Comparison of ENCODE assay signal across 8 cellular contexts in the genomic region with DNA sequence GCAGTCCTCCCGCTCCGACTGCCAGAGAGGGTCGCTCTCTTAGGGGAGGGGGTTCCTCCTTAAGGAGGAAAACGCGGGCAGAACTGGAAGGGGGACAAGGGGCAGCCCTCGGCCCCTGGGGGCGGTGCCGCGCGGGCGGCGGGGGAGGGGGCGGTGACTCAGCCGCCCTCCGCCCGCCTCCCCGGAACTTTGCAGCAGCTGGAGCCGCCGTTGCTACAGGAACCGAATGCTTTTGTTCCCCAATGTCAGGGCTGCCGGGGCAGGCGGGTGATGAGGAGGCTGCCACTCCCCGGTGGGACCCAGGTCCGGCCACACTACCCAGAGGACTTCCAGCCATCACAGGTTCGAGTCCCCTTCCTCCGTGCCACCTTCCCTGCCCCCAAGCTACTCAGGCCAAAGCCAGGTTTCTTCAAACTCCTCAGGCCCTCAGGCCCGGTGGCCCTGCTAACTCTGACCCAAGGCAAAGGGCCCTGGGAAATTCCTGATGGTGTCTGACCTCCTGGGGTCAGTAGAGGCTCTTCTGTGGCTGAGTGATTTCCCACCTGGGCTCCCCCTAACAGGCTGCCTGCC. TPM values are rescaled to one million over a fixed set of nuclear protein-coding genes. Genes with fewer than 3 reads are reported as not detected.
DNase-seq lines count a peak whose midpoint lies in the region; ATAC-seq and TF ChIP-seq lines count a peak whose summit lies in the region.

No MANE protein-coding gene starts in this region.

- peak overlapping the region; percentile 87 for H3K4ac ChIP-seq in IMR-90 (ENCODE audit: low read depth, low read length)

- H3K56ac ChIP-seq in IMR-90 (ENCODE audit: extremely low read depth, insufficient read depth, low read length): no peak overlapping the region

- 0% methylated on average over 12 of the region's 27 CpGs; no CpG with 5 or more reads in 1 of the 2 experiments for WGBS in IMR-90 (ENCODE audit: extremely low coverage in 2 of 2, insufficient read length in 1 of 2), 2 experiments

- POLR2A ChIA-PET in IMR-90 (lab: Charles Lee; ENCODE audit: unreplicated experiment): interaction anchor here (0.6 kb wide), 1 partner anchor 109 kb away, joined by 3 read pairs; no protein-coding TSS in a partner anchor

- peak overlapping the region; percentile 17 for H2BK5ac ChIP-seq in IMR-90 (ENCODE audit: low read depth, low read length, poor library complexity, severe bottlenecking)

- peak in 8 of 14 donors; percentile 17 to 76 (median 39) for DNase-seq in C1 segment of cervical spinal cord (lab: John Stamatoyannopoulos, UW)
- peak; percentile 60 for DNase-seq in IMR-90
- peak; percentile 70 for DNase-seq in SW480 (ENCODE audit: low spot score)
- peak; percentile 83 for DNase-seq in adipocyte (ENCODE audit: low read depth)
- DNase-seq in right atrium auricular region (ENCODE audit: low spot score): peak; percentile 82
- DNase-seq in COLO829 (ENCODE audit: low spot score): no peak
- DNase-seq in mesenteric fat pad (ENCODE audit: low spot score): no peak

- peaks cover 11% of the 10 kb centered on the region for H3K9me1 ChIP-seq in IMR-90 (ENCODE audit: insufficient read depth, low read length)

- no TSS peak for BruUV-seq in IMR-90 (replicated peaks; lab: Mats Ljungman, UMichigan)

- CTCF ChIA-PET in IMR-90 (lab: Yijun Ruan, JAX): interaction anchor here (1.0 to 1.5 kb wide), 3 partner anchors 28 to 203 kb away, joined by 4 to 7 read pairs (median 5); no protein-coding TSS in a partner anchor

- H3K9me3 ChIP-seq in IMR-90 (ENCODE audit: control insufficient read depth, insufficient read depth, low read length) (no peaks in the 10 kb centered on the region), adipocyte (ENCODE audit: control insufficient read depth, low read length) (no peaks in the 10 kb centered on the region), right atrium auricular region (no peaks in the 10 kb centered on the region)

- peak overlapping the region; percentile 97 for H2AFZ ChIP-seq in IMR-90 (replicated peaks; ENCODE audit: low read length, poor library complexity)

- H3K36me3 ChIP-seq in IMR-90 (ENCODE audit: control insufficient read depth, insufficient read depth, low read length): no peaks in the 10 kb centered on the region
- no peaks in the 10 kb centered on the region for H3K36me3 ChIP-seq in adipocyte (ENCODE audit: control insufficient read depth, insufficient read depth, low read length, severe bottlenecking)
- H3K36me3 ChIP-seq in right atrium auricular region: no peaks in the 10 kb centered on the region
- H3K36me3 ChIP-seq in rectal smooth muscle tissue (ENCODE audit: control insufficient read depth, insufficient read depth, low read length): no peaks in the 10 kb centered on the region

- peaks cover 21% of the 10 kb centered on the region for H3K4me1 ChIP-seq in IMR-90 (ENCODE audit: control insufficient read depth, insufficient read depth, low read length)
- peaks cover 32% of the 10 kb centered on the region for H3K4me1 ChIP-seq in adipocyte (ENCODE audit: control insufficient read depth, insufficient read depth, low read length)
- peaks cover 0 to 41% of the 10 kb centered on the region in 2 donors for H3K4me1 ChIP-seq in right atrium auricular region
- peaks cover 6% of the 10 kb centered on the region for H3K4me1 ChIP-seq in rectal smooth muscle tissue (ENCODE audit: control insufficient read depth, insufficient read depth, low read length)

- H4K20me1 ChIP-seq in IMR-90 (ENCODE audit: insufficient read depth, low read length): peaks cover 9% of the 10 kb centered on the region; the same call in 1 of the 2 replicates

- peak overlapping the region; percentile 93 for H3K4me2 ChIP-seq in IMR-90 (ENCODE audit: low read depth, low read length)

- no peak for TF ChIP-seq RAD21 in IMR-90 (IDR thresholded peaks at IDR 0.05; ENCODE audit: low read length)

- peak overlapping the region; percentile 88 for H2BK20ac ChIP-seq in IMR-90 (ENCODE audit: low read depth, low read length)

- H3K14ac ChIP-seq in IMR-90 (replicated peaks; ENCODE audit: low read depth, low read length): peak overlapping the region; percentile 33

- dilution Hi-C loops in IMR-90 (cut with HindIII; ENCODE audit: low sequenced_read_pairs, unreplicated experiment): no loop called here

- H4K91ac ChIP-seq in IMR-90 (ENCODE audit: insufficient read depth, low read depth, low read length): peak overlapping the region; percentile 72

- peak overlapping the region; percentile 37 for H2AK5ac ChIP-seq in IMR-90 (ENCODE audit: low read depth, low read length)

- peak overlapping the region; percentile 57 for H3K4me3 ChIP-seq in IMR-90 (ENCODE audit: insufficient read depth, low read depth, low read length)
- peak overlapping the region; percentile 80 for H3K4me3 ChIP-seq in adipocyte (ENCODE audit: low read length)
- H3K4me3 ChIP-seq in right atrium auricular region: peak overlapping the region; percentile 56 to 62
- H3K4me3 ChIP-seq in rectal smooth muscle tissue (ENCODE audit: low read length): peak overlapping the region; percentile 74

- H3K79me1 ChIP-seq in IMR-90 (ENCODE audit: low read depth in 1 of 2, low read length in 2 of 2): peaks cover 0 to 32% of the 10 kb centered on the region in 2 experiments; a peak in 2 of 4 replicates

- in situ Hi-C loops in IMR-90 (cut with MboI; ENCODE audit: low sequenced_read_pairs): no loop called here

- H4K5ac ChIP-seq in IMR-90 (ENCODE audit: low read depth, low read length): peak overlapping the region; percentile 66

- H3K9ac ChIP-seq in IMR-90 (ENCODE audit: low read depth, low read length): peak overlapping the region; percentile 40
- peak overlapping the region; percentile 83 for H3K9ac ChIP-seq in adipocyte (ENCODE audit: low read length)
- H3K9ac ChIP-seq in rectal smooth muscle tissue (ENCODE audit: low read length): no peak overlapping the region

- peak overlapping the region; percentile 57 for H3K18ac ChIP-seq in IMR-90 (ENCODE audit: low read depth, low read length)

- peak; percentile 61 for ATAC-seq in IMR-90 (ENCODE audit: low read depth)

- H3K27ac ChIP-seq in IMR-90 (ENCODE audit: insufficient read depth, low read length) (peak overlapping the region; percentile 53), right atrium auricular region (no peak overlapping the region), rectal smooth muscle tissue (ENCODE audit: low read depth, low read length) (no peak overlapping the region)

- H3K23ac ChIP-seq in IMR-90 (ENCODE audit: low read depth, low read length): peak overlapping the region; percentile 87; the same call in 1 of the 2 replicates

- H2AK9ac ChIP-seq in IMR-90 (replicated peaks; ENCODE audit: low read depth, low read length, poor library complexity): peak overlapping the region; percentile 53

- TF ChIP-seq CTCF in IMR-90 (conservative IDR thresholded peaks at IDR 0.05; ENCODE audit: low read depth, low read length): no peak
- TF ChIP-seq CTCF in right atrium auricular region (IDR thresholded peaks at IDR 0.05): no peak

- H3K27me3 ChIP-seq in IMR-90 (ENCODE audit: control insufficient read depth, insufficient read depth, low read length) (no peaks in the 10 kb centered on the region), adipocyte (replicated peaks; ENCODE audit: control insufficient read depth, insufficient read depth, low read length) (no peaks in the 10 kb centered on the region), right atrium auricular region (no peaks in the 10 kb centered on the region), rectal smooth muscle tissue (ENCODE audit: control insufficient read depth, insufficient read depth, low read length) (peaks cover 27% of the 10 kb centered on the region)

- H2BK120ac ChIP-seq in IMR-90 (ENCODE audit: low read depth, low read length): peak overlapping the region; percentile 83

- intact Hi-C loops in IMR-90 (cut with micrococcal nuclease): no loop called here

- 0 out of 3 replicates have a peak overlapping the region, but pooled peaks have one; percentile 4 for H2BK15ac ChIP-seq in IMR-90 (ENCODE audit: low read depth, low read length)

- TF ChIP-seq POLR2A in IMR-90 (IDR thresholded peaks at IDR 0.05; ENCODE audit: low read depth, low read length): peak; percentile 39; the same call in 1 of the 2 replicates

- peak overlapping the region; percentile 17 to 87; a peak in 3 of 4 replicates for H4K8ac ChIP-seq in IMR-90 (ENCODE audit: low read depth in 2 of 2, low read length in 2 of 2)

TF ChIP-seq in IMR-90, 13 proteins besides CTCF, POLR2A, EP300 and RAD21:
- TF ChIP-seq RFX5 (IDR thresholded peaks at IDR 0.05; ENCODE audit: low read depth, low read length) (no peak), FOS (IDR thresholded peaks at IDR 0.05; ENCODE audit: low read depth, low read length) (peak; percentile 56; the same call in 1 of the 2 replicates), MAZ (IDR thresholded peaks at IDR 0.05; ENCODE audit: borderline replicate concordance, low read depth, low read length) (peak; percentile 16; the same call in 1 of the 2 replicates)
- TF ChIP-seq, protein P1, sequence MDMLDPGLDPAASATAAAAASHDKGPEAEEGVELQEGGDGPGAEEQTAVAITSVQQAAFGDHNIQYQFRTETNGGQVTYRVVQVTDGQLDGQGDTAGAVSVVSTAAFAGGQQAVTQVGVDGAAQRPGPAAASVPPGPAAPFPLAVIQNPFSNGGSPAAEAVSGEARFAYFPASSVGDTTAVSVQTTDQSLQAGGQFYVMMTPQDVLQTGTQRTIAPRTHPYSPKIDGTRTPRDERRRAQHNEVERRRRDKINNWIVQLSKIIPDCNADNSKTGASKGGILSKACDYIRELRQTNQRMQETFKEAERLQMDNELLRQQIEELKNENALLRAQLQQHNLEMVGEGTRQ (IDR thresholded peaks at IDR 0.05; ENCODE audit: low read depth, low read length): no peak

RNA-seq across cellular contexts. Expression of a gene that starts 3.2 kb away (rescaled TPM):
- total RNA-seq in IMR-90 (2012; rRNA removed) (2.2 and 2.5 TPM in 2 replicates), right atrium auricular region (10 to 100 TPM; 14.4 to 19.1 TPM), mesenteric fat pad (3.9 TPM)
- 11.9 TPM in 2 replicates for polyA plus RNA-seq in IMR-90 (2012; rRNA removed)
- polyA plus RNA-seq in IMR-90 (2012; cell fraction: cytosol; rRNA removed): 6.4 and 15.9 TPM in 2 replicates
- 38.7 and 77.7 TPM in 2 replicates for polyA plus RNA-seq in IMR-90 (2012; cell fraction: nucleus; rRNA removed; ENCODE audit: low replicate concordance)

RNA-seq across cellular contexts. Expression of a gene that starts 54.8 kb away (rescaled TPM):
- total RNA-seq in IMR-90 (2012; rRNA removed): 42.2 and 59.7 TPM in 2 replicates
- 132 and 135 TPM in 2 replicates for polyA plus RNA-seq in IMR-90 (2012; rRNA removed)
- polyA plus RNA-seq in IMR-90 (2012; cell fraction: cytosol; rRNA removed): 61.6 and 91.4 TPM in 2 replicates
- 471 and 772 TPM in 2 replicates for polyA plus RNA-seq in IMR-90 (2012; cell fraction: nucleus; rRNA removed; ENCODE audit: low replicate concordance)
- total RNA-seq in right atrium auricular region: under 1 TPM in 1 of 2 donors, not detected in 1; 0.43 TPM
- 9.5 TPM for total RNA-seq in mesenteric fat pad

RNA-seq across cellular contexts. Expression of a gene that starts 57.2 kb away (rescaled TPM):
- total RNA-seq in IMR-90 (2012; rRNA removed): 28.6 and 34.2 TPM in 2 replicates
- polyA plus RNA-seq in IMR-90 (2012; rRNA removed): 62.8 and 65.2 TPM in 2 replicates
- polyA plus RNA-seq in IMR-90 (2012; cell fraction: cytosol; rRNA removed): 30.1 and 39.5 TPM in 2 replicates
- 228 and 260 TPM in 2 replicates for polyA plus RNA-seq in IMR-90 (2012; cell fraction: nucleus; rRNA removed; ENCODE audit: low replicate concordance)
- 10 to 100 TPM; 31.2 to 34.4 TPM for total RNA-seq in right atrium auricular region
- 38.9 TPM for total RNA-seq in mesenteric fat pad

Comparison
In these comparisons a context has a peak if more than half of its experiments do, and no peak if none do; other contexts are left out.
1. DNase-seq: peak in C1 segment of cervical spinal cord (8 of 14), IMR-90 (single experiment), SW480 (single experiment), adipocyte (single experiment) and right atrium auricular region (single experiment); none in COLO829 (single experiment) and mesenteric fat pad (single experiment).
2. Peak in every context shown above with its lines, with median percentiles within 50 percentile points of each other: H3K4me3 ChIP-seq.